ENCODE assay signal across 19 cellular contexts in genomic region chr17:43574348-43574747, GRCh38. TPM values are rescaled to one million over a fixed set of nuclear protein-coding genes. Genes with fewer than 3 reads are reported as not detected.
DNase-seq lines count a peak whose midpoint lies in the region; ATAC-seq and TF ChIP-seq lines count a peak whose summit lies in the region.
"Had no signal": no experiment of that assay in that cellular context is flagged by ENCODE, and none has a peak within 500 bp of the region (broad histone marks: within the 10 kb centered on the region; RNA-seq: fewer than 3 reads in every experiment).

No MANE protein-coding gene starts in this region.

- no peak overlapping the region for H4K8ac ChIP-seq in IMR-90 (ENCODE audit: low read depth in 2 of 2, low read length in 2 of 2)

- H3K9ac ChIP-seq in IMR-90 (ENCODE audit: low read depth, low read length) (no peak overlapping the region), colonic mucosa (ENCODE audit: low read depth in 2 of 2, low read length in 2 of 2) (peak overlapping the region in 1 of 2 donors; percentile 21)

- H2AK9ac ChIP-seq in IMR-90 (replicated peaks; ENCODE audit: low read depth, low read length, poor library complexity) = no peak overlapping the region

- in situ Hi-C loops in IMR-90 (cut with MboI; ENCODE audit: low sequenced_read_pairs) = no loop called here

- TF ChIP-seq POLR2A in IMR-90 (IDR thresholded peaks at IDR 0.05; ENCODE audit: low read depth, low read length) = no peak

- no peak overlapping the region for H2AFZ ChIP-seq in IMR-90 (replicated peaks; ENCODE audit: low read length, poor library complexity)

- no peak overlapping the region for H2BK5ac ChIP-seq in IMR-90 (ENCODE audit: low read depth, low read length, poor library complexity, severe bottlenecking)

- H3K27ac ChIP-seq in IMR-90 (ENCODE audit: insufficient read depth, low read length) (no peak overlapping the region), colonic mucosa (no peak overlapping the region), muscle layer of duodenum (ENCODE audit: low read length) (peak overlapping the region; percentile 51)
- H3K27ac ChIP-seq: C4-2B had no signal

- TF ChIP-seq CTCF in IMR-90 (conservative IDR thresholded peaks at IDR 0.05; ENCODE audit: low read depth, low read length) (no peak), colonic mucosa (IDR thresholded peaks at IDR 0.05) (no peak)

- no peaks in the 10 kb centered on the region for H3K27me3 ChIP-seq in IMR-90 (ENCODE audit: control insufficient read depth, insufficient read depth, low read length)
- no peaks in the 10 kb centered on the region for H3K27me3 ChIP-seq in colonic mucosa
- H3K27me3 ChIP-seq in muscle layer of duodenum (ENCODE audit: low read depth, low read length) = no peaks in the 10 kb centered on the region

- H3K9me1 ChIP-seq in IMR-90 (ENCODE audit: insufficient read depth, low read length) = peaks cover 13% of the 10 kb centered on the region

- CTCF ChIA-PET in IMR-90 (lab: Yijun Ruan, JAX) = interaction anchor here (0.7 to 8.7 kb wide), 3 partner anchors 12 to 120 kb away, joined by 3 to 82 read pairs (median 3); no protein-coding TSS in a partner anchor

- H3K4me1 Mint-ChIP-seq in stimulated activated naive CD8-positive, alpha-beta T cell treated with anti-CD3 and anti-CD28 coated beads, Interleukin-15, amount 100 ng/mL, for 72 hours = peaks cover 12% of the 10 kb centered on the region

- no peaks in the 10 kb centered on the region for H3K9me3 Mint-ChIP-seq in stimulated activated naive CD8-positive, alpha-beta T cell treated with anti-CD3 and anti-CD28 coated beads, Interleukin-15, amount 100 ng/mL, for 72 hours
- H3K9me3 Mint-ChIP-seq: IgD-negative memory B cell had no signal

- no peak overlapping the region for H3K4me2 ChIP-seq in IMR-90 (ENCODE audit: low read depth, low read length)

- ATAC-seq in IMR-90 (ENCODE audit: low read depth) (no peak), HG02973 (IDR thresholded peaks at IDR 0.05; ENCODE audit: unreplicated experiment) (no peak), GM18907 (IDR thresholded peaks at IDR 0.05; ENCODE audit: unreplicated experiment) (no peak)
- ATAC-seq in stimulated activated naive CD8-positive, alpha-beta T cell treated with anti-CD3 and anti-CD28 coated beads, Interleukin-15, amount 100 ng/mL, for 72 hours = no peak

- no peak overlapping the region for H3K14ac ChIP-seq in IMR-90 (replicated peaks; ENCODE audit: low read depth, low read length)

- H2BK20ac ChIP-seq in IMR-90 (ENCODE audit: low read depth, low read length) = no peak overlapping the region

- no peak overlapping the region for H4K5ac ChIP-seq in IMR-90 (ENCODE audit: low read depth, low read length)

- POLR2A ChIA-PET in IMR-90 (lab: Charles Lee; ENCODE audit: unreplicated experiment) = no interaction called here

- TF ChIP-seq RAD21 in IMR-90 (IDR thresholded peaks at IDR 0.05; ENCODE audit: low read length) = no peak

- H2BK120ac ChIP-seq in IMR-90 (ENCODE audit: low read depth, low read length) = no peak overlapping the region

- intact Hi-C loops in IMR-90 (cut with micrococcal nuclease) (no loop called here), colonic mucosa (cut with DNase I) (no loop called here)

- H3K27ac Mint-ChIP-seq in stimulated activated naive CD8-positive, alpha-beta T cell treated with anti-CD3 and anti-CD28 coated beads, Interleukin-15, amount 100 ng/mL, for 72 hours = no peak overlapping the region
- H3K27ac Mint-ChIP-seq: IgD-negative memory B cell had no signal

- H4K91ac ChIP-seq in IMR-90 (ENCODE audit: insufficient read depth, low read depth, low read length) = no peak overlapping the region

- no peak overlapping the region for H3K23ac ChIP-seq in IMR-90 (ENCODE audit: low read depth, low read length)

- peaks cover 3% of the 10 kb centered on the region; the same call in 1 of the 2 replicates for H4K20me1 ChIP-seq in IMR-90 (ENCODE audit: insufficient read depth, low read length)

- H3K9me3 ChIP-seq in IMR-90 (ENCODE audit: control insufficient read depth, insufficient read depth, low read length) (no peaks in the 10 kb centered on the region), colonic mucosa (no peaks in the 10 kb centered on the region), muscle layer of duodenum (ENCODE audit: control insufficient read depth in 1 of 2, low read length in 2 of 2) (no peaks in the 10 kb centered on the region)

- no peaks in the 10 kb centered on the region for H3K79me1 ChIP-seq in IMR-90 (ENCODE audit: low read depth in 1 of 2, low read length in 2 of 2)

- 78% methylated on average over 12 of the region's 13 CpGs; no CpG with 5 or more reads in 1 of the 2 experiments for WGBS in IMR-90 (ENCODE audit: extremely low coverage in 2 of 2, insufficient read length in 1 of 2), 2 experiments

- H3K4me3 Mint-ChIP-seq in stimulated activated naive CD8-positive, alpha-beta T cell treated with anti-CD3 and anti-CD28 coated beads, Interleukin-15, amount 100 ng/mL, for 72 hours = no peak overlapping the region
- H3K4me3 Mint-ChIP-seq: IgD-negative memory B cell had no signal

- H3K4me3 ChIP-seq in IMR-90 (ENCODE audit: insufficient read depth, low read depth, low read length) (no peak overlapping the region), colonic mucosa (no peak overlapping the region), muscle layer of duodenum (ENCODE audit: low read depth in 1 of 2, low read length in 2 of 2) (no peak overlapping the region)

- H3K18ac ChIP-seq in IMR-90 (ENCODE audit: low read depth, low read length) = no peak overlapping the region

- no TSS peak for BruUV-seq in IMR-90 (replicated peaks; lab: Mats Ljungman, UMichigan)

- H3K27me3 Mint-ChIP-seq in stimulated activated naive CD8-positive, alpha-beta T cell treated with anti-CD3 and anti-CD28 coated beads, Interleukin-15, amount 100 ng/mL, for 72 hours = no peaks in the 10 kb centered on the region

- H3K36me3 ChIP-seq in IMR-90 (ENCODE audit: control insufficient read depth, insufficient read depth, low read length) (no peaks in the 10 kb centered on the region), colonic mucosa (no peaks in the 10 kb centered on the region), muscle layer of duodenum (ENCODE audit: control insufficient read depth in 1 of 2, insufficient read depth in 2 of 2, low read length in 2 of 2) (no peaks in the 10 kb centered on the region)

- no peak for DNase-seq in IMR-90
- DNase-seq in NOMO-1 treated with DMSO at 0.1 percent for 48 hours (lab: John Stamatoyannopoulos, UW; ENCODE audit: unreplicated experiment) = peak; percentile 78
- DNase-seq in colonic mucosa = peak; percentile 44
- DNase-seq in stimulated activated naive CD8-positive, alpha-beta T cell treated with anti-CD3 and anti-CD28 coated beads, Interleukin-15, amount 100 ng/mL, for 72 hours = no peak
- no peak for DNase-seq in NCI-H1436 treated with DMSO at 0.1 percent for 48 hours (lab: John Stamatoyannopoulos, UW)
- DNase-seq: DMS 273 treated with DMSO at 0.1 percent for 48 hours, GDM1, Kasumi-1, MM.1S, NCI-H1417 treated with DMSO at 0.1 percent for 48 hours, NCI-H2029, NCI-H2171, NCI-H774, SHP77 treated with DMSO at 0.1 percent for 48 hours had no signal

- dilution Hi-C loops in IMR-90 (cut with HindIII; ENCODE audit: low sequenced_read_pairs, unreplicated experiment) = no loop called here

- no peak overlapping the region for H3K4ac ChIP-seq in IMR-90 (ENCODE audit: low read depth, low read length)

- peaks cover 13% of the 10 kb centered on the region for H3K4me1 ChIP-seq in IMR-90 (ENCODE audit: control insufficient read depth, insufficient read depth, low read length)
- peaks cover 8% of the 10 kb centered on the region for H3K4me1 ChIP-seq in colonic mucosa
- H3K4me1 ChIP-seq in muscle layer of duodenum (ENCODE audit: control insufficient read depth in 1 of 2, insufficient read depth in 2 of 2, low read length in 2 of 2) = no peaks in the 10 kb centered on the region

- H3K56ac ChIP-seq in IMR-90 (ENCODE audit: extremely low read depth, insufficient read depth, low read length) = no peak overlapping the region

- H2BK15ac ChIP-seq in IMR-90 (ENCODE audit: low read depth, low read length) = no peak overlapping the region

- H2AK5ac ChIP-seq in IMR-90 (ENCODE audit: low read depth, low read length) = peak overlapping the region; percentile 5; the same call in 1 of the 2 replicates

TF ChIP-seq in IMR-90, 13 proteins besides CTCF, POLR2A, EP300 and RAD21:
- TF ChIP-seq USF2 (IDR thresholded peaks at IDR 0.05; ENCODE audit: low read depth, low read length) (no peak), SMC3 (IDR thresholded peaks at IDR 0.05; ENCODE audit: low read depth, low read length) (no peak), MAZ (IDR thresholded peaks at IDR 0.05; ENCODE audit: borderline replicate concordance, low read depth, low read length) (no peak)

RNA-seq across cellular contexts. Expression of gene ETV4, which starts 28.2 kb away (rescaled TPM):
- total RNA-seq in IMR-90 (2012; rRNA removed) (3.3 and 4.3 TPM in 2 replicates), colonic mucosa (1 to 10 TPM; 1.4 to 9.0 TPM)
- 12.7 and 13.2 TPM in 2 replicates for polyA plus RNA-seq in IMR-90 (2012; rRNA removed)
- polyA plus RNA-seq in IMR-90 (2012; cell fraction: cytosol; rRNA removed) = 9.5 TPM in 2 replicates
- 17.9 and 24.9 TPM in 2 replicates for polyA plus RNA-seq in IMR-90 (2012; cell fraction: nucleus; rRNA removed; ENCODE audit: low replicate concordance)
- polyA plus RNA-seq: IgD-negative memory B cell had no signal

Comparison
In these comparisons a context has a peak if more than half of its experiments do, and no peak if none do; other contexts are left out.
1. DNase-seq: peak in NOMO-1 treated with DMSO at 0.1 percent for 48 hours (single experiment) and colonic mucosa (single experiment); none in IMR-90 (single experiment), stimulated activated naive CD8-positive, alpha-beta T cell treated with anti-CD3 and anti-CD28 coated beads, Interleukin-15, amount 100 ng/mL, for 72 hours (0 of 2) and NCI-H1436 treated with DMSO at 0.1 percent for 48 hours (single experiment).